In genomic region chr5:164809831-164810230, GRCh38 we compare ENCODE assay signal across 16 cellular contexts.
DNase-seq lines count a peak whose midpoint lies in the region; ATAC-seq and TF ChIP-seq lines count a peak whose summit lies in the region.
"Had no signal": no experiment of that assay in that cellular context is flagged by ENCODE, and none has a peak within 500 bp of the region (broad histone marks: within the 10 kb centered on the region; RNA-seq: fewer than 3 reads in every experiment).

No MANE protein-coding gene starts in this region.

- no peaks in the 10 kb centered on the region for H3K27me3 ChIP-seq in CD4-positive, alpha-beta T cell (ENCODE audit: control insufficient read depth, insufficient read depth, low read length)

- no peak overlapping the region for H3K4me3 Mint-ChIP-seq in CD4-positive, alpha-beta T cell
- H3K4me3 Mint-ChIP-seq in chondrocyte (ENCODE audit: unreplicated experiment): no peak overlapping the region
- H3K4me3 Mint-ChIP-seq: activated B cell treated with CpG ODN at 0.5 μM for 24 hours; naive thymus-derived CD4-positive, alpha-beta T cell had no signal

- no peaks in the 10 kb centered on the region for H3K4me1 Mint-ChIP-seq in CD4-positive, alpha-beta T cell (ENCODE audit: low read depth)
- no peaks in the 10 kb centered on the region for H3K4me1 Mint-ChIP-seq in chondrocyte (ENCODE audit: low read depth)
- H3K4me1 Mint-ChIP-seq: activated B cell treated with CpG ODN at 0.5 μM for 24 hours; naive thymus-derived CD4-positive, alpha-beta T cell had no signal

- no peaks in the 10 kb centered on the region for H3K36me3 Mint-ChIP-seq in CD4-positive, alpha-beta T cell (ENCODE audit: low read depth)
- H3K36me3 Mint-ChIP-seq in chondrocyte (ENCODE audit: low read depth): no peaks in the 10 kb centered on the region
- H3K36me3 Mint-ChIP-seq: naive thymus-derived CD4-positive, alpha-beta T cell had no signal

- H3K27ac ChIP-seq in CD4-positive, alpha-beta T cell (ENCODE audit: low read depth, low read length): no peak overlapping the region
- H3K27ac ChIP-seq: GM23248 had no signal

- no peak overlapping the region for H3K27ac Mint-ChIP-seq in CD4-positive, alpha-beta T cell
- no peak overlapping the region for H3K27ac Mint-ChIP-seq in chondrocyte (ENCODE audit: unreplicated experiment)
- H3K27ac Mint-ChIP-seq: activated B cell treated with CpG ODN at 0.5 μM for 24 hours; naive thymus-derived CD4-positive, alpha-beta T cell had no signal

- CTCF ChIA-PET in CD4-positive, alpha-beta T cell (lab: Charles Lee): no interaction called here

- intact Hi-C loops in CD4-positive, alpha-beta T cell (cut with DNase I, micrococcal nuclease): no loop called here

- no peak overlapping the region for H3K4me3 ChIP-seq in GM12865 (ENCODE audit: low read depth, low read length)
- H3K4me3 ChIP-seq: GM23248 had no signal

- peaks cover 3% of the 10 kb centered on the region for H3K9me3 Mint-ChIP-seq in CD4-positive, alpha-beta T cell
- H3K9me3 Mint-ChIP-seq in chondrocyte (ENCODE audit: low read depth): no peaks in the 10 kb centered on the region
- H3K9me3 Mint-ChIP-seq: activated B cell treated with CpG ODN at 0.5 μM for 24 hours had no signal

- no peaks in the 10 kb centered on the region for H3K27me3 Mint-ChIP-seq in CD4-positive, alpha-beta T cell
- no peaks in the 10 kb centered on the region for H3K27me3 Mint-ChIP-seq in chondrocyte (ENCODE audit: low read depth)
- H3K27me3 Mint-ChIP-seq: activated B cell treated with CpG ODN at 0.5 μM for 24 hours; naive thymus-derived CD4-positive, alpha-beta T cell had no signal

- H3K9me3 ChIP-seq in CD4-positive, alpha-beta T cell (ENCODE audit: control insufficient read depth, low read length): no peaks in the 10 kb centered on the region

- POLR2A ChIA-PET in CD4-positive, alpha-beta T cell (lab: Charles Lee): no interaction called here

- peak; percentile 24 for DNase-seq in GM12865 (ENCODE audit: low read depth)
- DNase-seq in SHP77 (lab: John Stamatoyannopoulos, UW): no peak
- no peak for DNase-seq in CD4-positive, alpha-beta T cell
- DNase-seq in chondrocyte (ENCODE audit: low spot score): no peak
- no peak for DNase-seq in NCI-H226
- DNase-seq: activated B cell treated with CpG ODN at 0.5 μM for 24 hours; activated effector memory CD4-positive, alpha-beta T cell treated with Interleukin-2 at 50 U/mL for 16 hours; cerebellar nuclear complex; GM23248; islet precursor cell; naive thymus-derived CD4-positive, alpha-beta T cell; NCI-H2081; small intestine had no signal

- TF ChIP-seq CTCF in GM12865 (IDR thresholded peaks at IDR 0.05; ENCODE audit: insufficient read depth, low read depth, low read length, missing control alignments): no peak
- TF ChIP-seq CTCF in CD4-positive, alpha-beta T cell (IDR thresholded peaks at IDR 0.05): no peak
- TF ChIP-seq CTCF in chondrocyte (IDR thresholded peaks at IDR 0.05): no peak

- ATAC-seq in GM19463 (IDR thresholded peaks at IDR 0.05; ENCODE audit: unreplicated experiment) (peak; percentile 86), HG02884 (IDR thresholded peaks at IDR 0.05; ENCODE audit: unreplicated experiment) (peak; percentile 90), HG03575 (IDR thresholded peaks at IDR 0.05; ENCODE audit: extremely low read depth, insufficient number of reproducible peaks, low FRiP score, unreplicated experiment) (peak; percentile 93)
- no peak for ATAC-seq in CD4-positive, alpha-beta T cell (ENCODE audit: poor library complexity)
- ATAC-seq: naive thymus-derived CD4-positive, alpha-beta T cell had no signal
